ENCODE assay signal across 25 cellular contexts in the genomic region with DNA sequence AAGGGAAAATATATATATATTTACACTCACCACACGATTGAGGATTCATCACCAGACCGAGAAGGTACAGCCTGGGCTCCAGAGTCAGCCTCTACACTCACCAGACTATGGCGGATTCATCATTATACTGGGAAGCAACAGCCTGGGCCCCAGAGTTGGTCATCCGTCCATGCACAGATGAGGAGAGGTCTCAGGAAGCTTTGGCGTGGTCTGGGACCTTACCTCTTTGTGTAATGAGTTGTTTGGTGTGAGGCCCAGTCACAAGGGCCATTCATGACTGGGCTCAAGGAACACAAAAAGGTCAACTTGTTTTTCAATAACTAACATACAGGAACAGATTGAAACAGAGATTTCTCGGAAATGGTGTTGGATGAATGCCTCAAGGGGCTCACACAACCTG.
"Had no signal": no experiment of that assay in that cellular context is flagged by ENCODE, and none has a peak within 500 bp of the region (broad histone marks: within the 10 kb centered on the region; RNA-seq: fewer than 3 reads in every experiment).

No MANE protein-coding gene starts in this region.

- H3K4me1 ChIP-seq: gastrocnemius medialis, left ventricle myocardium inferior, psoas muscle, suprapubic skin, transverse colon had no signal

- FAIRE-seq: keratinocyte had no signal

- H3K4me3 ChIP-seq: dorsolateral prefrontal cortex, gastrocnemius medialis, left ventricle myocardium inferior, ovary, psoas muscle, skin epidermis, suprapubic skin, transverse colon had no signal

- ATAC-seq: esophagus mucosa; gastrocnemius medialis; naive thymus-derived CD8-positive, alpha-beta T cell; psoas muscle; right cardiac atrium; stimulated activated naive B cell treated with anti-CD40 and anti-IgM and Interleukin-4, amounts not matched to agents 10 μg/mL and 1 μg/mL and 100 μg/mL, for 72 hours; stimulated activated naive CD8-positive, alpha-beta T cell treated with anti-CD3 and anti-CD28 coated beads, Interleukin-15, amount 100 ng/mL, for 72 hours had no signal

- H3K27ac ChIP-seq: dorsolateral prefrontal cortex, epithelial cell of prostate, gastrocnemius medialis, left ventricle myocardium inferior, ovary, psoas muscle, skin epidermis, suprapubic skin, transverse colon had no signal

- H3K9me3 ChIP-seq: left ventricle myocardium inferior, ovary, psoas muscle, suprapubic skin, transverse colon had no signal

- H3K36me3 ChIP-seq: gastrocnemius medialis, left ventricle myocardium inferior, ovary, suprapubic skin, transverse colon had no signal

- DNase-seq: central memory CD4-positive, alpha-beta T cell; dorsolateral prefrontal cortex; effector CD4-positive, alpha-beta T cell; foreskin fibroblast; gastrocnemius medialis; head of caudate nucleus; left ventricle myocardium inferior; mesendoderm; naive thymus-derived CD8-positive, alpha-beta T cell; nephron progenitor cell; occipital lobe; ovary; posterior cingulate gyrus; psoas muscle; right cardiac atrium; stimulated activated CD4-positive, alpha-beta T cell treated with anti-CD3 and anti-CD28 coated beads, Interleukin-15, amount 100 ng/mL, for 24 hours; stimulated activated CD4-positive, alpha-beta T cell treated with anti-CD3 and anti-CD28 coated beads, Interleukin-2, amount 100 ng/mL, for 48 hours; stimulated activated naive B cell treated with anti-CD40 and anti-IgM and Interleukin-4, amounts not matched to agents 10 μg/mL and 1 μg/mL and 100 μg/mL, for 72 hours; stimulated activated naive CD8-positive, alpha-beta T cell treated with anti-CD3 and anti-CD28 coated beads, Interleukin-15, amount 100 ng/mL, for 72 hours; transverse colon had no signal

- H3K27me3 ChIP-seq: gastrocnemius medialis, ovary, suprapubic skin, transverse colon had no signal
